19 cellular contexts compared by ENCODE assay signal in genomic region chr1:76158126-76158525, GRCh38.
DNase-seq lines count a peak whose midpoint lies in the region; ATAC-seq and TF ChIP-seq lines count a peak whose summit lies in the region.
"Had no signal": no experiment of that assay in that cellular context is flagged by ENCODE, and none has a peak within 500 bp of the region (broad histone marks: within the 10 kb centered on the region; RNA-seq: fewer than 3 reads in every experiment).

No MANE protein-coding gene starts in this region.

- TF ChIP-seq CTCF in mesothelial cell of epicardium (IDR thresholded peaks at IDR 0.05; ENCODE audit: unreplicated experiment) = no peak

- peak; percentile 49 for DNase-seq in H4 (ENCODE audit: low spot score)
- DNase-seq in adipocyte (ENCODE audit: low read depth) = peak; percentile 10
- no peak for DNase-seq in mesothelial cell of epicardium (ENCODE audit: low spot score in 2 of 2, unreplicated experiment in 2 of 2)
- no peak for DNase-seq in stimulated activated CD4-positive, alpha-beta T cell treated with anti-CD3 and anti-CD28 coated beads, Interleukin-12 subunit alpha, Interleukin-12 subunit beta, amount 100 ng/mL, for 4 hours
- DNase-seq in DMS79 (lab: John Stamatoyannopoulos, UW) = no peak
- DNase-seq: Calu3; CD4-positive, alpha-beta memory T cell; GOT3; IMR-90; NCI-H1417 treated with DMSO at 0.1 percent for 48 hours; NCI-H2081 treated with DMSO at 0.1 percent for 48 hours; NCI-H2227 treated with DMSO at 0.1 percent for 48 hours; NCI-H524 treated with DMSO at 0.1 percent for 48 hours; Right ventricle myocardium superior had no signal

- H3K9ac ChIP-seq in adipocyte (ENCODE audit: low read length) = no peak overlapping the region

- H3K4me3 ChIP-seq in adipocyte (ENCODE audit: low read length) = no peak overlapping the region
- H3K4me3 ChIP-seq: SK-N-MC had no signal

- H3K27me3 ChIP-seq in adipocyte (replicated peaks; ENCODE audit: control insufficient read depth, insufficient read depth, low read length) = no peaks in the 10 kb centered on the region

- H3K4me1 Mint-ChIP-seq in mesothelial cell of epicardium = peaks cover 23% of the 10 kb centered on the region
- H3K4me1 Mint-ChIP-seq in activated T-helper 17 cell treated with anti-CD3 and anti-CD28 coated beads, Interleukin-2, amount 50 U/mL, for 72 hours = no peaks in the 10 kb centered on the region

- no peaks in the 10 kb centered on the region for H3K27me3 Mint-ChIP-seq in mesothelial cell of epicardium (ENCODE audit: low read depth)
- no peaks in the 10 kb centered on the region for H3K27me3 Mint-ChIP-seq in activated T-helper 17 cell treated with anti-CD3 and anti-CD28 coated beads, Interleukin-2, amount 50 U/mL, for 72 hours

- ATAC-seq in activated T-helper 17 cell treated with anti-CD3 and anti-CD28 coated beads, Interleukin-2, amount 50 U/mL, for 72 hours (replicated peaks) = no peak
- ATAC-seq in GM18909 (IDR thresholded peaks at IDR 0.05; ENCODE audit: poor library complexity, unreplicated experiment) = no peak
- ATAC-seq: Panc1 had no signal

- H3K27ac Mint-ChIP-seq in mesothelial cell of epicardium = peak overlapping the region; percentile 1
- H3K27ac Mint-ChIP-seq in activated T-helper 17 cell treated with anti-CD3 and anti-CD28 coated beads, Interleukin-2, amount 50 U/mL, for 72 hours = no peak overlapping the region
- H3K27ac Mint-ChIP-seq: CD4-positive, alpha-beta memory T cell had no signal

- no peak overlapping the region for H3K4me3 Mint-ChIP-seq in mesothelial cell of epicardium
- H3K4me3 Mint-ChIP-seq in activated T-helper 17 cell treated with anti-CD3 and anti-CD28 coated beads, Interleukin-2, amount 50 U/mL, for 72 hours = no peak overlapping the region
- H3K4me3 Mint-ChIP-seq: CD4-positive, alpha-beta memory T cell had no signal

- no peaks in the 10 kb centered on the region for H3K36me3 Mint-ChIP-seq in mesothelial cell of epicardium
- H3K36me3 Mint-ChIP-seq in activated T-helper 17 cell treated with anti-CD3 and anti-CD28 coated beads, Interleukin-2, amount 50 U/mL, for 72 hours (ENCODE audit: low read depth) = no peaks in the 10 kb centered on the region
- H3K36me3 Mint-ChIP-seq: CD4-positive, alpha-beta memory T cell had no signal

- TF ChIP-seq EP300 in Ishikawa (IDR thresholded peaks at IDR 0.05; ENCODE audit: borderline replicate concordance) = peak; percentile 25; the same call in 1 of the 2 replicates

- no peaks in the 10 kb centered on the region for H3K9me3 Mint-ChIP-seq in mesothelial cell of epicardium
- no peaks in the 10 kb centered on the region for H3K9me3 Mint-ChIP-seq in activated T-helper 17 cell treated with anti-CD3 and anti-CD28 coated beads, Interleukin-2, amount 50 U/mL, for 72 hours
- H3K9me3 Mint-ChIP-seq: CD4-positive, alpha-beta memory T cell had no signal

- no peak for TF ChIP-seq RAD21 in Ishikawa (IDR thresholded peaks at IDR 0.05; ENCODE audit: low read depth)

- no peaks in the 10 kb centered on the region for H3K36me3 ChIP-seq in adipocyte (ENCODE audit: control insufficient read depth, insufficient read depth, low read length, severe bottlenecking)

- H3K9me3 ChIP-seq in adipocyte (ENCODE audit: control insufficient read depth, low read length) = no peaks in the 10 kb centered on the region

- peaks cover 7% of the 10 kb centered on the region for H3K4me1 ChIP-seq in adipocyte (ENCODE audit: control insufficient read depth, insufficient read depth, low read length)

TF ChIP-seq in Ishikawa, 13 proteins besides CTCF, POLR2A, EP300 and RAD21:
- TF ChIP-seq ZBTB7A (IDR thresholded peaks at IDR 0.05; ENCODE audit: low read depth) = no peak
- TF ChIP-seq TEAD4 (IDR thresholded peaks at IDR 0.05) = peak; percentile 60
- peak; percentile 48; the same call in 1 of the 2 replicates for TF ChIP-seq USF1 (IDR thresholded peaks at IDR 0.05)
- 0 out of 2 replicates have a peak, but pooled peaks have one; percentile 41 for TF ChIP-seq MAX (IDR thresholded peaks at IDR 0.05)

Comparison
In these comparisons a context has a peak if more than half of its experiments do, and no peak if none do; other contexts are left out.
1. DNase-seq: peak in H4 (single experiment) and adipocyte (single experiment); none in mesothelial cell of epicardium (0 of 2), stimulated activated CD4-positive, alpha-beta T cell treated with anti-CD3 and anti-CD28 coated beads, Interleukin-12 subunit alpha, Interleukin-12 subunit beta, amount 100 ng/mL, for 4 hours (single experiment) and DMS79 (single experiment).